Comparison of ENCODE assay signal across 12 cellular contexts in the genomic region with DNA sequence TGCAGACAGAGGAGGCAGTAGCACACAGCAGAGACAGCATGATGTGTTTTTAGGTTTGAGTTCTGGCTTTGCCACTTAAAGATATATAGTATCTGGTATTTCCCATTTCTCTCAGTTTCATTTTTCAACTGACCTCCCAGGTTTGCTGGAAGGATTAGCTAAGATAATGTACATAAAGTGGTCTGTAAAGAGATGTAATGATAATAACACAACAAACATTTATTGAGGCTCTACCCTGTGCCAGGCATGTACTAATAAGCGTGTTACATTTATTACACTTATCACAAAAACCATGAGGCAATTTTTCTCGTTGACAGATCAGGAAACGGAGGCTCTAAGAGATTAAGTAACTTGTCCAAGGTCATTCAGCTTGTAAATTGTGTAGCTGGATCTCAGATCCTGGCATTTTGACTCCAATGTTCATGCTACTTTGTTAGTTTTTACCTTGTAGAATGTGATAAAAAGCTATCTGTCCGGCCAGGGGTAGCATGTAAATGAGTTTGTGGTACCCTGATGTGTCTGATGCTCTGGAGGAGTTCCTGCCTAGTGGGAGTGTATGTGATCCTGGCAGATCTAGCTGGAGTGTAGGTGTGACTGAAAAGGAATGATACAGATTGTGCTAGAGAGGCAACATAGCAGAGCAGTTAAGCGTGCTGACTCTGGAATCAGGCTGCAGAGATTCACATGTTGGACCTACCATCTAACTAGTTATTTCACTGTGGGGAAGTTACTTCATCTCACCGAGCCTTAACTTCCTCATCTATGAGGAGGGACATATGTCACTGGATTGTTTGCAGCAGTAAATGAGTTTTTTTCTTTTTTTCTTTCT.
DNase-seq lines count a peak whose midpoint lies in the region; ATAC-seq and TF ChIP-seq lines count a peak whose summit lies in the region.
"Had no signal": no experiment of that assay in that cellular context is flagged by ENCODE, and none has a peak within 500 bp of the region (broad histone marks: within the 10 kb centered on the region; RNA-seq: fewer than 3 reads in every experiment).

No MANE protein-coding gene starts in this region.

- H3K27me3 ChIP-seq in DND-41 (ENCODE audit: insufficient read depth, low read length, poor library complexity) = no peaks in the 10 kb centered on the region
- no peaks in the 10 kb centered on the region for H3K27me3 ChIP-seq in cardiac muscle cell
- no peaks in the 10 kb centered on the region for H3K27me3 ChIP-seq in neutrophil
- H3K27me3 ChIP-seq in GM23338 (ENCODE audit: insufficient read depth) = no peaks in the 10 kb centered on the region

- H3K4me1 ChIP-seq in DND-41 (ENCODE audit: insufficient read depth, low read length) (no peaks in the 10 kb centered on the region), cardiac muscle cell (ENCODE audit: low read depth) (peaks cover 12% of the 10 kb centered on the region), neutrophil (ENCODE audit: control insufficient read depth in 1 of 2, insufficient read depth in 1 of 2, low read depth in 1 of 2, low read length in 1 of 2) (peaks cover 9 to 12% of the 10 kb centered on the region in 2 experiments), GM23338 (ENCODE audit: insufficient read depth) (no peaks in the 10 kb centered on the region)

- H3K9me3 Mint-ChIP-seq in GM23338 (no peaks in the 10 kb centered on the region), natural killer cell (no peaks in the 10 kb centered on the region)
- H3K9me3 Mint-ChIP-seq in activated CD4-positive, alpha-beta memory T cell treated with anti-CD3 and anti-CD28 coated beads for 36 hours = no peaks in the 10 kb centered on the region
- H3K9me3 Mint-ChIP-seq: activated naive CD4-positive, alpha-beta T cell treated with anti-CD3 and anti-CD28 coated beads for 36 hours had no signal

- H3K4me2 ChIP-seq in DND-41 (ENCODE audit: insufficient read depth, low read length) (no peak overlapping the region), GM23338 (no peak overlapping the region)

- H3K36me3 ChIP-seq in DND-41 (ENCODE audit: insufficient read depth, low read length) = peaks cover 28% of the 10 kb centered on the region
- H3K36me3 ChIP-seq in cardiac muscle cell = peaks cover 12% of the 10 kb centered on the region
- H3K36me3 ChIP-seq in neutrophil = peaks cover 50% of the 10 kb centered on the region
- peaks cover 13% of the 10 kb centered on the region for H3K36me3 ChIP-seq in GM23338 (ENCODE audit: insufficient read depth)

- H3K79me2 ChIP-seq in DND-41 (ENCODE audit: insufficient read depth, low read length) = no peaks in the 10 kb centered on the region
- H3K79me2 ChIP-seq in GM23338 (replicated peaks; ENCODE audit: insufficient read depth) = no peaks in the 10 kb centered on the region

- no peaks in the 10 kb centered on the region for H3K4me1 Mint-ChIP-seq in GM23338
- peaks cover 5% of the 10 kb centered on the region for H3K4me1 Mint-ChIP-seq in activated CD4-positive, alpha-beta memory T cell treated with anti-CD3 and anti-CD28 coated beads for 36 hours (ENCODE audit: low read depth)
- no peaks in the 10 kb centered on the region for H3K4me1 Mint-ChIP-seq in natural killer cell

- H3K27ac Mint-ChIP-seq in GM23338 = no peak overlapping the region
- H3K27ac Mint-ChIP-seq in activated CD4-positive, alpha-beta memory T cell treated with anti-CD3 and anti-CD28 coated beads for 36 hours = no peak overlapping the region
- no peak overlapping the region for H3K27ac Mint-ChIP-seq in natural killer cell
- H3K27ac Mint-ChIP-seq: activated CD8-positive, alpha-beta T cell treated with anti-CD3 and anti-CD28 coated beads, Interleukin-2, amount 10 ng/mL, durations not matched to agents 7 days and 5 days; activated naive CD4-positive, alpha-beta T cell treated with anti-CD3 and anti-CD28 coated beads for 36 hours had no signal

- POLR2A ChIA-PET in activated CD4-positive, alpha-beta memory T cell treated with anti-CD3 and anti-CD28 coated beads for 36 hours (lab: Charles Lee) = no interaction called here

- H2AFZ ChIP-seq in DND-41 (ENCODE audit: low read depth, low read length) = no peak overlapping the region
- H2AFZ ChIP-seq in GM23338 = no peak overlapping the region

- H3K36me3 Mint-ChIP-seq in GM23338 (ENCODE audit: low read depth) (peaks cover 15% of the 10 kb centered on the region; the same call in 2 of the 3 replicates), natural killer cell (peaks cover 14% of the 10 kb centered on the region)
- H3K36me3 Mint-ChIP-seq in activated CD4-positive, alpha-beta memory T cell treated with anti-CD3 and anti-CD28 coated beads for 36 hours = peaks cover 25% of the 10 kb centered on the region

- H3K27ac ChIP-seq in DND-41 (ENCODE audit: low read length) (0 out of 2 replicates have a peak overlapping the region, but pooled peaks have one; percentile 25), cardiac muscle cell (no peak overlapping the region), neutrophil (peak overlapping the region; percentile 61), GM23338 (ENCODE audit: low read depth) (no peak overlapping the region)

- CTCF ChIA-PET in activated CD4-positive, alpha-beta memory T cell treated with anti-CD3 and anti-CD28 coated beads for 36 hours (lab: Charles Lee) = no interaction called here

- no peak overlapping the region for H3K9ac ChIP-seq in DND-41 (ENCODE audit: low read depth, low read length)

- no peaks in the 10 kb centered on the region for H3F3A ChIP-seq in GM23338 (replicated peaks; ENCODE audit: low read depth)

- ATAC-seq in DND-41 (ENCODE audit: insufficient read depth, low read depth) (no peak), GM23338 (no peak), natural killer cell (no peak)
- ATAC-seq: activated CD8-positive, alpha-beta T cell treated with anti-CD3 and anti-CD28 coated beads, Interleukin-2, amount 10 ng/mL, durations not matched to agents 7 days and 5 days had no signal

- H3K27me3 Mint-ChIP-seq in GM23338 (ENCODE audit: insufficient read depth, low read depth, poor library complexity) (no peaks in the 10 kb centered on the region), natural killer cell (ENCODE audit: low read depth in 2 of 2) (no peaks in the 10 kb centered on the region)
- no peaks in the 10 kb centered on the region for H3K27me3 Mint-ChIP-seq in activated CD4-positive, alpha-beta memory T cell treated with anti-CD3 and anti-CD28 coated beads for 36 hours

- H4K20me1 ChIP-seq in DND-41 (ENCODE audit: insufficient read depth, low read length) (no peaks in the 10 kb centered on the region), GM23338 (replicated peaks; ENCODE audit: insufficient read depth) (peaks cover 2% of the 10 kb centered on the region; the same call in 1 of the 2 replicates)

- TF ChIP-seq CTCF in DND-41 (IDR thresholded peaks at IDR 0.05; ENCODE audit: borderline replicate concordance, extremely low read depth, low read length, poor library complexity, severe bottlenecking) (no peak), cardiac muscle cell (IDR thresholded peaks at IDR 0.05; ENCODE audit: low read depth, low read length) (peak; percentile 40), neutrophil (IDR thresholded peaks at IDR 0.05) (no peak), GM23338 (conservative IDR thresholded peaks at IDR 0.05; ENCODE audit: low read depth in 2 of 2) (no peak), natural killer cell (IDR thresholded peaks at IDR 0.05) (no peak)

- intact Hi-C loops in activated CD4-positive, alpha-beta memory T cell treated with anti-CD3 and anti-CD28 coated beads for 36 hours (cut with micrococcal nuclease) = no loop called here
- intact Hi-C loops in natural killer cell (cut with micrococcal nuclease) = no loop called here

- H3K4me3 ChIP-seq in DND-41 (ENCODE audit: low read depth in 1 of 2, low read length in 2 of 2) = no peak overlapping the region
- H3K4me3 ChIP-seq in cardiac muscle cell = no peak overlapping the region
- no peak overlapping the region for H3K4me3 ChIP-seq in neutrophil (ENCODE audit: low read depth in 1 of 2, low read length in 1 of 2)
- no peak overlapping the region for H3K4me3 ChIP-seq in GM23338

- no peaks in the 10 kb centered on the region for H3K9me2 ChIP-seq in GM23338 (ENCODE audit: insufficient read depth)

- H3K4me3 Mint-ChIP-seq in GM23338 (no peak overlapping the region), natural killer cell (no peak overlapping the region)
- no peak overlapping the region for H3K4me3 Mint-ChIP-seq in activated CD4-positive, alpha-beta memory T cell treated with anti-CD3 and anti-CD28 coated beads for 36 hours
- H3K4me3 Mint-ChIP-seq: activated CD8-positive, alpha-beta T cell treated with anti-CD3 and anti-CD28 coated beads, Interleukin-2, amount 10 ng/mL, durations not matched to agents 7 days and 5 days; activated naive CD4-positive, alpha-beta T cell treated with anti-CD3 and anti-CD28 coated beads for 36 hours had no signal

- H3K9me3 ChIP-seq in DND-41 (ENCODE audit: insufficient read depth, low read length, severe bottlenecking) (no peaks in the 10 kb centered on the region), cardiac muscle cell (ENCODE audit: low read depth) (no peaks in the 10 kb centered on the region), neutrophil (no peaks in the 10 kb centered on the region)

- DNase-seq in DND-41 (no peak), SKM-1 (lab: John Stamatoyannopoulos, UW; ENCODE audit: unreplicated experiment) (peak; percentile 56), cardiac muscle cell (ENCODE audit: low read depth in 1 of 2, low spot score in 1 of 2) (peak in 1 of 2 donors; percentile 57), GM23338 (ENCODE audit: low spot score) (no peak), HuH-7 (ENCODE audit: low spot score) (no peak), natural killer cell (no peak)
- no peak for DNase-seq in activated CD4-positive, alpha-beta memory T cell treated with anti-CD3 and anti-CD28 coated beads for 36 hours
- DNase-seq: activated CD8-positive, alpha-beta T cell treated with anti-CD3 and anti-CD28 coated beads, Interleukin-2, amount 10 ng/mL, durations not matched to agents 7 days and 5 days; activated naive CD4-positive, alpha-beta T cell treated with anti-CD3 and anti-CD28 coated beads for 36 hours; MM.1S; NCI-H774 had no signal

Comparison
In these comparisons a context has a peak if more than half of its experiments do, and no peak if none do; other contexts are left out.
1. H3K27ac ChIP-seq: peak in DND-41 (single experiment) and neutrophil (single experiment); none in cardiac muscle cell (single experiment) and GM23338 (single experiment).